In the genomic region with DNA sequence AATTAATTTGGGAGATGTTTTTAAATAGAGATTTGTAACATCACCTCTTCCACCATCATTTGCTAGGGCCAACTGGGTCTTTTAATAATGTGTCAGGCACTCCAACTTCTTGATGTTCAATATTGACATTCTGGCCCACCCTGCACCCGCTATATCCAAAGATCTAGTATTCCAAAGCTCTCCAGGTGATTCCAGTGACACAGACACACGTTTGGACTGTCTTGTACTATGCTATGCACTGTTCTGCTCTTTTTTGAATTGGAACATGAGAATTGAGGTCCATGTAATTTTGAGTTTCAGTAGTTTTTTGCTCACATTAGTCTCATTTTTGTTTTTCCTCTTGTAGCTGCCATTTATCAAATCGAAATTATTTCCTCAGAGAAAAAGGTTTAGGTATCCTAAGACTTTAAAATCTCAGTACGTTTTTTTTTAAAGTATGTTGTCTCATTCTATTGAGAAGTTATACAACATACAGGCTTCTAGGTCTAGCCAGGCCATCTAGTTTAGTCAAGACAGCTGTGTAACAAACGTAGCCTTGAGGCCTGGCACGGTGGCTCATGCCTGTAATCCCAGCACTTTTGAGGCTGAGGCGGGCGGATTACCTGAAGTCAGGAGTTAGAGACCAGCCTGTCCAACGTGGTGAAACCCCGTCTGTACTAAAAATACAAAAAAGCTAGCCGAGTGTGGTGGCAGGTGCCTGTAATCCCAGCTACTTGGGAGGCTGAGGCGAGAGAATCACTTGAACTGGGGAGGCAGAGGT, we compare ENCODE assay signal across 9 cellular contexts. TPM values are rescaled to one million over a fixed set of nuclear protein-coding genes. Genes with fewer than 3 reads are reported as not detected.
A peak's percentile ranks its signal among the peaks of the same experiment; 100 is the strongest.
DNase-seq lines count a peak whose midpoint lies in the region; ATAC-seq and TF ChIP-seq lines count a peak whose summit lies in the region.
"Had no signal": no experiment of that assay in that cellular context is flagged by ENCODE, and none has a peak within 500 bp of the region (broad histone marks: within the 10 kb centered on the region; RNA-seq: fewer than 3 reads in every experiment).

No MANE protein-coding gene starts in this region.

- TF ChIP-seq CTCF in GM12865 (IDR thresholded peaks at IDR 0.05; ENCODE audit: insufficient read depth, low read depth, low read length, missing control alignments) (no peak), fibroblast of mammary gland (conservative IDR thresholded peaks at IDR 0.05; ENCODE audit: control insufficient read depth, insufficient read depth, low read depth, low read length) (no peak)

- DNase-seq in GM12865 (ENCODE audit: low read depth) (no peak), fibroblast of mammary gland (ENCODE audit: low read depth) (no peak), skeletal muscle cell (ENCODE audit: low read depth) (no peak), GM19240 (ENCODE audit: insufficient read length, low spot score) (no peak), UCSD-AML1 (lab: John Stamatoyannopoulos, UW; ENCODE audit: unreplicated experiment) (no peak)
- DNase-seq in stimulated activated CD4-positive, alpha-beta T cell treated with anti-CD3 and anti-CD28 coated beads, Interleukin-4, amount 100 ng/mL, for 1 hour: no peak
- DNase-seq: activated CD4-positive, CD25-positive, alpha-beta regulatory T cell treated with anti-CD3 and anti-CD28 coated beads, Interleukin-2, amount 50 U/mL, for 72 hours had no signal

- H3K4me3 ChIP-seq in GM12865 (ENCODE audit: low read depth, low read length): peak overlapping the region; percentile 99
- peak overlapping the region; percentile 78 for H3K4me3 ChIP-seq in fibroblast of mammary gland (ENCODE audit: control insufficient read depth, low read depth, low read length)
- H3K4me3 ChIP-seq in skeletal muscle cell (ENCODE audit: low read depth, low read length): peak overlapping the region; percentile 80

- no peak for ATAC-seq in HG03378 (IDR thresholded peaks at IDR 0.05; ENCODE audit: unreplicated experiment)

TF ChIP-seq in PFSK-1, 5 proteins besides CTCF, POLR2A, EP300 and RAD21:
- TF ChIP-seq SIN3A (IDR thresholded peaks at IDR 0.05; ENCODE audit: borderline replicate concordance, insufficient read depth, low read length) (no peak), POLR2AphosphoS5 (IDR thresholded peaks at IDR 0.05; ENCODE audit: low read depth, low read length) (peak; percentile 21; the same call in 1 of the 2 replicates)

RNA-seq across cellular contexts. Expression of a gene that starts 3.1 kb away (rescaled TPM):
- polyA plus RNA-seq in PFSK-1 (2012; ENCODE audit: insufficient read length, low read depth): 4.1 TPM

RNA-seq across cellular contexts. Expression of a gene that starts 39.0 kb away (rescaled TPM):
- polyA plus RNA-seq in PFSK-1 (2012; ENCODE audit: insufficient read length, low read depth): 27.2 TPM
